10 cellular contexts compared by ENCODE assay signal in genomic region chr7:17371656-17372524, GRCh38.
DNase-seq lines count a peak whose midpoint lies in the region; ATAC-seq, FAIRE-seq and TF ChIP-seq lines count a peak whose summit lies in the region.
"Had no signal": no experiment of that assay in that cellular context is flagged by ENCODE, and none has a peak within 500 bp of the region (broad histone marks: within the 10 kb centered on the region; RNA-seq: fewer than 3 reads in every experiment).

No MANE protein-coding gene starts in this region.

- DNase-seq in AG04450 (ENCODE audit: low read depth, low spot score) (peak; percentile 89), M059J (ENCODE audit: low read depth) (peak; percentile 99), cardiac fibroblast (ENCODE audit: low read depth in 2 of 2) (peak; percentile 95 to 98), GM19239 (ENCODE audit: insufficient read length, low spot score) (no peak), spleen (no peak), GM10248 (ENCODE audit: extremely low spot score) (no peak)

- H3K27ac ChIP-seq in AG04450 (ENCODE audit: low read depth, low read length) (peak overlapping the region; percentile 98), mesodermal cell (ENCODE audit: low read depth, low read length, severe bottlenecking) (peak overlapping the region; percentile 95), spleen (peak overlapping the region in 3 of 8 donors; percentile 30 to 60 (median 33))
- H3K27ac ChIP-seq: VCaP had no signal

- POLR2A ChIA-PET in AG04450 (lab: Yijun Ruan, JAX): no interaction called here
- POLR2A ChIA-PET in GM10248 (lab: Yijun Ruan, JAX): no interaction called here

- H3K36me3 ChIP-seq in mesodermal cell (ENCODE audit: control insufficient read depth, insufficient read depth, low read length) (no peaks in the 10 kb centered on the region), spleen (no peaks in the 10 kb centered on the region)

- no peak for TF ChIP-seq POLR2A in spleen (IDR thresholded peaks at IDR 0.05)

- no peaks in the 10 kb centered on the region for H3K9me3 ChIP-seq in AG04450 (ENCODE audit: control insufficient read depth, insufficient read depth, low read length)
- H3K9me3 ChIP-seq in mesodermal cell (ENCODE audit: control insufficient read depth, low read length): no peaks in the 10 kb centered on the region
- no peaks in the 10 kb centered on the region for H3K9me3 ChIP-seq in spleen

- no peak for FAIRE-seq in GM19239 (lab: Jason Lieb, UNC)
- FAIRE-seq: colon had no signal

- peaks cover 23% of the 10 kb centered on the region for H3K4me1 ChIP-seq in mesodermal cell (ENCODE audit: control insufficient read depth, insufficient read depth, low read length, poor library complexity, severe bottlenecking)
- peaks cover 0 to 26% (median 11%) of the 10 kb centered on the region in 6 donors for H3K4me1 ChIP-seq in spleen

- H3K27me3 ChIP-seq in AG04450 (ENCODE audit: control insufficient read depth, insufficient read depth, low read length) (no peaks in the 10 kb centered on the region), spleen (replicated peaks in 1 of 7) (no peaks in the 10 kb centered on the region)

- TF ChIP-seq CTCF in AG04450 (IDR thresholded peaks at IDR 0.05; ENCODE audit: low read depth, low read length): no peak
- TF ChIP-seq CTCF in cardiac fibroblast (IDR thresholded peaks at IDR 0.05; ENCODE audit: low read depth, low read length): no peak
- no peak for TF ChIP-seq CTCF in spleen (IDR thresholded peaks at IDR 0.05 in 8 of 11, conservative IDR thresholded peaks at IDR 0.05 in 3 of 11)
- no peak for TF ChIP-seq CTCF in GM10248 (IDR thresholded peaks at IDR 0.05; ENCODE audit: control extremely low read depth, extremely low read depth, low read depth, missing control alignments)

- WGBS in mesodermal cell (ENCODE audit: insufficient coverage in 2 of 2), 2 experiments: 54 to 71% methylated on average over 1 to 2 of the region's 3 CpGs
- 80 to 91% (median 85%) methylated on average over 3 of the region's 3 CpGs for WGBS in spleen, 5 donors

- ATAC-seq in HG03135 (IDR thresholded peaks at IDR 0.05; ENCODE audit: unreplicated experiment): no peak

- H3K4me3 ChIP-seq in AG04450 (ENCODE audit: low read depth, low read length): no peak overlapping the region
- H3K4me3 ChIP-seq in cardiac fibroblast (replicated peaks in 1 of 2; ENCODE audit: low read depth in 2 of 2, low read length in 2 of 2): no peak overlapping the region
- H3K4me3 ChIP-seq in mesodermal cell (ENCODE audit: extremely low read depth, insufficient read depth, low read length, poor library complexity, severe bottlenecking): no peak overlapping the region
- no peak overlapping the region for H3K4me3 ChIP-seq in spleen

- intact Hi-C loops in spleen (cut with DNase I; ENCODE audit: low total_unique reads): no loop called here

- CTCF ChIA-PET in AG04450 (lab: Charles Lee): interaction anchor here (1.7 kb wide), 1 partner anchor 389 kb away, joined by 6 read pairs; no protein-coding TSS in a partner anchor
- CTCF ChIA-PET in GM10248 (lab: Yijun Ruan, JAX): interaction anchor here (1.2 to 1.4 kb wide), 2 partner anchors 14 to 389 kb away, joined by 3 read pairs; no protein-coding TSS in a partner anchor

Comparison
In these comparisons a context has a peak if more than half of its experiments do, and no peak if none do; other contexts are left out.
1. DNase-seq: peak in AG04450 (single experiment), M059J (single experiment) and cardiac fibroblast (2 of 2); none in GM19239 (single experiment), spleen (single experiment) and GM10248 (single experiment).